Comparison of ENCODE assay signal across 8 cellular contexts in the genomic region with DNA sequence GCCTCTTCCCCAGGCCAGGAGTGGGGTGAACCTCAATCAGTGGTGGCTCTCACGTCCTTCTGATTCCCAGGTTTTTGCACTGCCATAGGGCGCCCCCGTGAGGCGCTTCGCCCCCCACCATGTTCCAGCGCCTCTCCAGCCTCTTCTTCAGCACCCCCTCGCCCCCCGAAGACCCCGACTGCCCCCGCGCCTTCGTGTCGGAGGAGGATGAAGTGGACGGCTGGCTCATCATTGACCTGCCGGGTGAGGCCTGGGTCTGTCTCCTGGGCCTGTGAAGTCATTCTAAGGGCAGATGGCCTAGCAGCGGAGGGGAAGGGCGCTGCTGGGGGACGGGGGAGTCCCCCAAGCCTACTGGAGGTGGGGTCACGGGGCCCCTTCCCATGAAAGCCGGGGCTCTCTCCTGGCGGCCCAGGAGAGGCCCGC. TPM values are rescaled to one million over a fixed set of nuclear protein-coding genes. Genes with fewer than 3 reads are reported as not detected.
DNase-seq lines count a peak whose midpoint lies in the region; ATAC-seq and TF ChIP-seq lines count a peak whose summit lies in the region.

No MANE protein-coding gene starts in this region.

- TF ChIP-seq POLR2A in ovary (IDR thresholded peaks at IDR 0.05), result no peak
- TF ChIP-seq POLR2A in uterus (IDR thresholded peaks at IDR 0.05), result no peak

- WGBS in ovary, 3 donors, result 6% methylated on average over 13 to 22 of the region's 22 CpGs

- TF ChIP-seq CTCF in ovary (IDR thresholded peaks at IDR 0.05) (peak in 2 of 3 donors; percentile 9 to 40), uterus (IDR thresholded peaks at IDR 0.05) (peak; percentile 25 to 70 (median 56))

- peak; percentile 14 for ATAC-seq in HG03095 (IDR thresholded peaks at IDR 0.05; ENCODE audit: unreplicated experiment)

- TF ChIP-seq EP300 in ovary (IDR thresholded peaks at IDR 0.05), result no peak

- intact Hi-C loops in ovary (cut with DNase I), result loop anchor here in 2 of 4 donors (5.0 to 10.0 kb wide), 3 partner anchors 174 to 396 kb away; no protein-coding TSS in a partner anchor
- intact Hi-C loops in uterus (cut with DNase I; ENCODE audit: low total_unique reads), result no loop called here

- H3K27ac ChIP-seq in ovary, result peak overlapping the region; percentile 74 to 96
- peak overlapping the region; percentile 88 to 93 for H3K27ac ChIP-seq in uterus

- H3K27me3 ChIP-seq in ovary (no peaks in the 10 kb centered on the region), uterus (no peaks in the 10 kb centered on the region)

- peak; percentile 41 for DNase-seq in DMS79 treated with DMSO at 0.1 percent for 48 hours (lab: John Stamatoyannopoulos, UW)
- no peak for DNase-seq in DMS79 (lab: John Stamatoyannopoulos, UW)
- peak; percentile 72 for DNase-seq in OCI-M1 (lab: John Stamatoyannopoulos, UW)
- peak; percentile 8 to 53 (median 16) for DNase-seq in activated naive CD4-positive, alpha-beta T cell (lab: John Stamatoyannopoulos, UW)
- peak; percentile 73 for DNase-seq in globus pallidus (ENCODE audit: low spot score)
- peak; percentile 56 to 80 (median 73) for DNase-seq in ovary
- peak; percentile 60 to 70 for DNase-seq in uterus

- H3K36me3 ChIP-seq in ovary (no peaks in the 10 kb centered on the region), uterus (no peaks in the 10 kb centered on the region)

- H3K9me3 ChIP-seq in ovary (no peaks in the 10 kb centered on the region), uterus (no peaks in the 10 kb centered on the region)

- H3K4me3 ChIP-seq in ovary (peak overlapping the region; percentile 88), uterus (peak overlapping the region; percentile 53 to 59)

- peaks cover 5% of the 10 kb centered on the region for H3K4me1 ChIP-seq in ovary (ENCODE audit: insufficient read depth)
- H3K4me1 ChIP-seq in uterus, result no peaks in the 10 kb centered on the region

RNA-seq across cellular contexts. Expression of a gene that starts 4.5 kb away (rescaled TPM):
- total RNA-seq in ovary, result 10 to 100 TPM in 4 of 7 donors, 1 to 10 TPM in 3; 4.9 to 16.0 (median 13.3) TPM
- polyA plus RNA-seq in ovary, result 10 to 100 TPM in 1 of 2 donors, 1 to 10 TPM in 1; 6.9 to 50.3 TPM
- 10 to 100 TPM in 1 of 4 donors, 1 to 10 TPM in 3; 1.2 to 23.2 (median 2.8) TPM for total RNA-seq in uterus

RNA-seq across cellular contexts. Expression of a gene that starts 31.7 kb away (rescaled TPM):
- total RNA-seq in ovary (10 to 100 TPM; 14.4 to 26.5 (median 19.1) TPM), uterus (10 to 100 TPM in 2 of 4 donors, 1 to 10 TPM in 2; 9.5 to 17.5 (median 12.5) TPM)
- 10 to 100 TPM; 20.9 to 61.4 TPM for polyA plus RNA-seq in ovary
